9 cellular contexts compared by ENCODE assay signal in genomic region chr12:25384038-25384953, GRCh38.
DNase-seq lines count a peak whose midpoint lies in the region; ATAC-seq and TF ChIP-seq lines count a peak whose summit lies in the region.
"Had no signal": no experiment of that assay in that cellular context is flagged by ENCODE, and none has a peak within 500 bp of the region (broad histone marks: within the 10 kb centered on the region; RNA-seq: fewer than 3 reads in every experiment).

No MANE protein-coding gene starts in this region.

- in situ Hi-C loops in GM13976 (cut with MboI; ENCODE audit: low sequenced_read_pairs, unreplicated experiment): no loop called here

- H3K27me3 Mint-ChIP-seq in CD8-positive, alpha-beta T cell (ENCODE audit: low read depth): no peaks in the 10 kb centered on the region
- H3K27me3 Mint-ChIP-seq in endothelial cell (ENCODE audit: unreplicated experiment): peaks cover 23% of the 10 kb centered on the region

- H3K27me3 ChIP-seq in CD8-positive, alpha-beta T cell (ENCODE audit: insufficient read depth, low read length): no peaks in the 10 kb centered on the region
- no peaks in the 10 kb centered on the region for H3K27me3 ChIP-seq in neuron (ENCODE audit: insufficient read depth, low read length)

- POLR2A ChIA-PET in CD8-positive, alpha-beta T cell (lab: Charles Lee): interaction anchor here (0.5 to 2.0 kb wide), 9 partner anchors 14 to 229 kb away, joined by 3 to 8 read pairs (median 4); partner anchors contain the start of genes DNAI7 and ETFRF1

- H3K4me1 ChIP-seq in CD8-positive, alpha-beta T cell (ENCODE audit: insufficient read depth, low read length): peaks cover 30% of the 10 kb centered on the region
- peaks cover 15% of the 10 kb centered on the region for H3K4me1 ChIP-seq in neuron (ENCODE audit: insufficient read depth, low read length)

- H2AFZ ChIP-seq in neuron (ENCODE audit: low read depth, low read length): no peak overlapping the region

- intact Hi-C loops in CD8-positive, alpha-beta T cell (cut with DNase I, micrococcal nuclease): loop anchor here in 1 of 2 experiments (5.0 kb wide), 3 partner anchors 37 to 1633 kb away; no protein-coding TSS in a partner anchor

- H3K27ac Mint-ChIP-seq in CD8-positive, alpha-beta T cell: peak overlapping the region; percentile 100
- H3K27ac Mint-ChIP-seq in endothelial cell (ENCODE audit: unreplicated experiment): peak overlapping the region; percentile 100

- peak overlapping the region; percentile 100 for H3K27ac ChIP-seq in CD8-positive, alpha-beta T cell (ENCODE audit: low read depth, low read length)

- peak overlapping the region; percentile 93 for H3K4me3 ChIP-seq in CD8-positive, alpha-beta T cell (ENCODE audit: low read depth, low read length)
- peak overlapping the region; percentile 81 for H3K4me3 ChIP-seq in neuron (ENCODE audit: low read length)

- no peaks in the 10 kb centered on the region for H3K9me3 ChIP-seq in CD8-positive, alpha-beta T cell (ENCODE audit: low read length)
- H3K9me3 ChIP-seq in neuron (ENCODE audit: low read length): no peaks in the 10 kb centered on the region

- CTCF ChIA-PET in CD8-positive, alpha-beta T cell (lab: Charles Lee): interaction anchor here (0.8 to 1.3 kb wide), 6 partner anchors 25 to 150 kb away, joined by 3 to 4 read pairs (median 3); partner anchors contain the start of gene KRAS

- peaks cover 50% of the 10 kb centered on the region for H3K4me1 Mint-ChIP-seq in CD8-positive, alpha-beta T cell (ENCODE audit: low read depth)
- H3K4me1 Mint-ChIP-seq in endothelial cell (ENCODE audit: unreplicated experiment): peaks cover 30% of the 10 kb centered on the region

- peak overlapping the region; percentile 96 for H3K4me3 Mint-ChIP-seq in CD8-positive, alpha-beta T cell
- peak overlapping the region; percentile 96 for H3K4me3 Mint-ChIP-seq in endothelial cell (ENCODE audit: unreplicated experiment)

- ATAC-seq in CD8-positive, alpha-beta T cell: no peak
- ATAC-seq in GM18870 (IDR thresholded peaks at IDR 0.05; ENCODE audit: unreplicated experiment) (no peak), HG03139 (IDR thresholded peaks at IDR 0.05; ENCODE audit: unreplicated experiment) (no peak)

- H3K36me3 Mint-ChIP-seq in CD8-positive, alpha-beta T cell: peaks cover 5% of the 10 kb centered on the region
- H3K36me3 Mint-ChIP-seq in endothelial cell (ENCODE audit: low read depth, unreplicated experiment): peaks cover 5% of the 10 kb centered on the region

- H3K9me3 Mint-ChIP-seq in CD8-positive, alpha-beta T cell: no peaks in the 10 kb centered on the region
- H3K9me3 Mint-ChIP-seq in endothelial cell (ENCODE audit: unreplicated experiment): no peaks in the 10 kb centered on the region

- no peak for DNase-seq in CD8-positive, alpha-beta T cell
- peak; percentile 15 for DNase-seq in NCI-H748 treated with DMSO at 0.1 percent for 48 hours (lab: John Stamatoyannopoulos, UW)
- no peak for DNase-seq in endothelial cell (ENCODE audit: low spot score)
- DNase-seq in RKO (ENCODE audit: low spot score): no peak
- no peak for DNase-seq in GM13976 (ENCODE audit: low spot score)
- DNase-seq: NCI-H226 had no signal

- TF ChIP-seq CTCF in CD8-positive, alpha-beta T cell (IDR thresholded peaks at IDR 0.05): no peak
- TF ChIP-seq CTCF in endothelial cell (IDR thresholded peaks at IDR 0.05; ENCODE audit: unreplicated experiment) (no peak), GM13976 (IDR thresholded peaks at IDR 0.05; ENCODE audit: borderline replicate concordance, control extremely low read depth, extremely low read depth, insufficient read depth, missing control alignments) (no peak)

- H3K36me3 ChIP-seq in CD8-positive, alpha-beta T cell (ENCODE audit: insufficient read depth, low read length): no peaks in the 10 kb centered on the region
- H3K36me3 ChIP-seq in neuron (ENCODE audit: insufficient read depth, low read length): no peaks in the 10 kb centered on the region
